18 cellular contexts compared by ENCODE assay signal in genomic region chr19:49792829-49793560, GRCh38. TPM values are rescaled to one million over a fixed set of nuclear protein-coding genes. Genes with fewer than 3 reads are reported as not detected.
DNase-seq lines count a peak whose midpoint lies in the region; ATAC-seq and TF ChIP-seq lines count a peak whose summit lies in the region.
"Had no signal": no experiment of that assay in that cellular context is flagged by ENCODE, and none has a peak within 500 bp of the region (broad histone marks: within the 10 kb centered on the region; RNA-seq: fewer than 3 reads in every experiment).

No MANE protein-coding gene starts in this region.

- DNase-seq in stimulated activated naive CD8-positive, alpha-beta T cell treated with anti-CD3 and anti-CD28 coated beads, Interleukin-15, Interleukin-2, amounts not matched to agents 100 U/mL and 50 U/mL, for 24 hours = no peak
- DNase-seq in adrenal gland (peak in 2 of 7 donors; percentile 29 to 47), memory B cell (ENCODE audit: low spot score in 2 of 2) (no peak), vagina (ENCODE audit: extremely low spot score in 2 of 2) (no peak), NCI-H526 treated with DMSO at 0.1 percent for 48 hours (lab: John Stamatoyannopoulos, UW) (no peak), sigmoid colon (no peak)
- DNase-seq: C1 segment of cervical spinal cord, NCI-H1092 treated with DMSO at 0.1 percent for 48 hours, NCI-H187 treated with DMSO at 0.1 percent for 48 hours, SHP77, T-helper 9 cell had no signal

- no peak for TF ChIP-seq EP300 in sigmoid colon (IDR thresholded peaks at IDR 0.05)

- H3K27me3 Mint-ChIP-seq in stimulated activated naive CD8-positive, alpha-beta T cell treated with anti-CD3 and anti-CD28 coated beads, Interleukin-15, Interleukin-2, amounts not matched to agents 100 ng/mL and 50 ng/mL, for 24 hours = no peaks in the 10 kb centered on the region
- H3K27me3 Mint-ChIP-seq in memory B cell = no peaks in the 10 kb centered on the region

- peaks cover 0 to 73% of the 10 kb centered on the region in 2 donors for H3K36me3 ChIP-seq in adrenal gland (replicated peaks in 1 of 2)
- H3K36me3 ChIP-seq in vagina = peaks cover 4 to 64% of the 10 kb centered on the region in 2 donors
- peaks cover 28 to 78% (median 52%) of the 10 kb centered on the region in 4 donors for H3K36me3 ChIP-seq in sigmoid colon

- WGBS in adrenal gland, 4 donors = 68 to 74% (median 71%) methylated on average over 21 to 22 of the region's 22 CpGs
- WGBS in sigmoid colon, 2 donors = 92 to 94% methylated on average over 22 of the region's 22 CpGs

- peak overlapping the region; percentile 85 for H3K27ac Mint-ChIP-seq in stimulated activated naive CD8-positive, alpha-beta T cell treated with anti-CD3 and anti-CD28 coated beads, Interleukin-15, Interleukin-2, amounts not matched to agents 100 ng/mL and 50 ng/mL, for 24 hours
- peak overlapping the region; percentile 45 for H3K27ac Mint-ChIP-seq in memory B cell

- no peak for TF ChIP-seq CTCF in adrenal gland (IDR thresholded peaks at IDR 0.05)
- no peak for TF ChIP-seq CTCF in vagina (IDR thresholded peaks at IDR 0.05)
- no peak for TF ChIP-seq CTCF in sigmoid colon (IDR thresholded peaks at IDR 0.05)

- H3K4me1 ChIP-seq in adrenal gland (replicated peaks in 1 of 2) (peaks cover 17 to 21% of the 10 kb centered on the region in 2 donors), vagina (peaks cover 24% of the 10 kb centered on the region), sigmoid colon (no peaks in the 10 kb centered on the region)
- H3K4me1 ChIP-seq: HAP-1 had no signal

- H3K27ac ChIP-seq in adrenal gland (peak overlapping the region in 4 of 5 donors; percentile 40 to 90 (median 86)), vagina (peak overlapping the region; percentile 74), sigmoid colon (no peak overlapping the region)
- H3K27ac ChIP-seq: thoracic aorta had no signal

- H3K27me3 ChIP-seq in adrenal gland = no peaks in the 10 kb centered on the region
- no peaks in the 10 kb centered on the region for H3K27me3 ChIP-seq in vagina
- H3K27me3 ChIP-seq in sigmoid colon = no peaks in the 10 kb centered on the region

- peaks cover 44% of the 10 kb centered on the region for H3K36me3 Mint-ChIP-seq in stimulated activated naive CD8-positive, alpha-beta T cell treated with anti-CD3 and anti-CD28 coated beads, Interleukin-15, Interleukin-2, amounts not matched to agents 100 ng/mL and 50 ng/mL, for 24 hours (ENCODE audit: low read depth)
- H3K36me3 Mint-ChIP-seq in memory B cell = peaks cover 40% of the 10 kb centered on the region

- intact Hi-C loops in adrenal gland (cut with DNase I) (no loop called here), vagina (cut with DNase I) (no loop called here), sigmoid colon (cut with DNase I) (no loop called here)

- TF ChIP-seq POLR2A in adrenal gland (IDR thresholded peaks at IDR 0.05) = no peak
- TF ChIP-seq POLR2A in vagina (IDR thresholded peaks at IDR 0.05) = no peak
- no peak for TF ChIP-seq POLR2A in sigmoid colon (IDR thresholded peaks at IDR 0.05)

- H3K9me3 ChIP-seq in adrenal gland (replicated peaks in 1 of 3) (no peaks in the 10 kb centered on the region), vagina (no peaks in the 10 kb centered on the region), sigmoid colon (no peaks in the 10 kb centered on the region)
- H3K9me3 ChIP-seq: HAP-1, thoracic aorta had no signal

- H3K4me1 Mint-ChIP-seq in stimulated activated naive CD8-positive, alpha-beta T cell treated with anti-CD3 and anti-CD28 coated beads, Interleukin-15, Interleukin-2, amounts not matched to agents 100 ng/mL and 50 ng/mL, for 24 hours (ENCODE audit: low read depth) = peaks cover 6% of the 10 kb centered on the region
- peaks cover 10% of the 10 kb centered on the region for H3K4me1 Mint-ChIP-seq in memory B cell

- H3K4me3 Mint-ChIP-seq in stimulated activated naive CD8-positive, alpha-beta T cell treated with anti-CD3 and anti-CD28 coated beads, Interleukin-15, Interleukin-2, amounts not matched to agents 100 ng/mL and 50 ng/mL, for 24 hours = no peak overlapping the region
- no peak overlapping the region for H3K4me3 Mint-ChIP-seq in memory B cell

- no peaks in the 10 kb centered on the region for H3K9me3 Mint-ChIP-seq in stimulated activated naive CD8-positive, alpha-beta T cell treated with anti-CD3 and anti-CD28 coated beads, Interleukin-15, Interleukin-2, amounts not matched to agents 100 ng/mL and 50 ng/mL, for 24 hours
- H3K9me3 Mint-ChIP-seq in memory B cell = no peaks in the 10 kb centered on the region

- H3K4me3 ChIP-seq in adrenal gland (no peak overlapping the region), vagina (no peak overlapping the region), sigmoid colon (no peak overlapping the region)
- H3K4me3 ChIP-seq: HAP-1, thoracic aorta had no signal

- ATAC-seq in stimulated activated naive CD8-positive, alpha-beta T cell treated with anti-CD3 and anti-CD28 coated beads, Interleukin-15, Interleukin-2, amounts not matched to agents 100 U/mL and 50 U/mL, for 24 hours = no peak
- ATAC-seq in memory B cell (ENCODE audit: low read depth) = no peak
- no peak for ATAC-seq in GM21526 (IDR thresholded peaks at IDR 0.05; ENCODE audit: low FRiP score, unreplicated experiment)

RNA-seq across cellular contexts. Expression of gene FUZ, which starts 20.1 kb away (rescaled TPM):
- total RNA-seq in adrenal gland (10 to 100 TPM; 22.0 to 72.5 (median 45.7) TPM), vagina (11.5 TPM), sigmoid colon (10 to 100 TPM; 21.0 to 32.9 (median 23.1) TPM)
- polyA plus RNA-seq in adrenal gland (10 to 100 TPM in 2 of 3 donors, 1 to 10 TPM in 1; 7.6 to 62.0 (median 47.7) TPM), sigmoid colon (10 to 100 TPM in 2 of 3 donors, 1 to 10 TPM in 1; 7.4 to 17.4 (median 16.3) TPM)

RNA-seq across cellular contexts. Expression of gene MED25, which starts 25.1 kb away (rescaled TPM):
- total RNA-seq in adrenal gland (100 to 1,000 TPM in 5 of 8 donors, 10 to 100 TPM in 3; 78.3 to 211 (median 107) TPM), vagina (25.0 TPM), sigmoid colon (10 to 100 TPM; 17.8 to 45.4 (median 22.4) TPM)
- polyA plus RNA-seq in adrenal gland (100 to 1,000 TPM in 2 of 3 donors, 10 to 100 TPM in 1; 71.2 to 457 (median 299) TPM), sigmoid colon (10 to 100 TPM; 18.0 to 43.5 (median 30.1) TPM)

RNA-seq across cellular contexts. Expression of gene AP2A1, which starts 26.2 kb away (rescaled TPM):
- total RNA-seq in adrenal gland = 100 to 1,000 TPM; 199 to 455 (median 265) TPM
- polyA plus RNA-seq in adrenal gland = 100 to 1,000 TPM in 1 of 3 donors, 10 to 100 TPM in 2; 71.5 to 131 (median 90.3) TPM
- 80.8 TPM for total RNA-seq in vagina
- 10 to 100 TPM; 48.5 to 81.1 (median 52.0) TPM for total RNA-seq in sigmoid colon
- polyA plus RNA-seq in sigmoid colon = 10 to 100 TPM; 33.0 to 77.4 (median 40.9) TPM

RNA-seq across cellular contexts. Expression of gene TSKS, which starts 29.9 kb away (rescaled TPM):
- total RNA-seq in adrenal gland (under 1 TPM in 4 of 8 donors, not detected in 4; 0.14 to 0.47 (median 0.35) TPM), vagina (1.2 TPM), sigmoid colon (under 1 TPM in 1 of 4 donors, not detected in 3; 0.83 TPM)
- polyA plus RNA-seq in adrenal gland (1 to 10 TPM in 1 of 3 donors, under 1 TPM in 1, not detected in 1; 0.94 to 1.7 TPM), sigmoid colon (1 to 10 TPM in 1 of 3 donors, under 1 TPM in 1, not detected in 1; 0.36 to 1.2 TPM)
- total RNA-seq: bronchial epithelial cell, pulmonary artery endothelial cell, thoracic aorta had no signal
- polyA plus RNA-seq: AG04450 had no signal

RNA-seq across cellular contexts. Expression of gene PTOV1, which starts 58.0 kb away (rescaled TPM):
- total RNA-seq in adrenal gland (100 to 1,000 TPM; 163 to 568 (median 275) TPM), vagina (109 TPM), sigmoid colon (100 to 1,000 TPM in 1 of 4 donors, 10 to 100 TPM in 3; 52.2 to 105 (median 68.1) TPM)
- polyA plus RNA-seq in adrenal gland (100 to 1,000 TPM in 2 of 3 donors, 10 to 100 TPM in 1; 78.7 to 620 (median 409) TPM), sigmoid colon (10 to 100 TPM; 54.8 to 79.7 (median 62.5) TPM)

Comparison
In these comparisons a context has a peak if more than half of its experiments do, and no peak if none do; other contexts are left out.
1. H3K27ac ChIP-seq: peak in adrenal gland (4 of 5) and vagina (single experiment); none in sigmoid colon (0 of 4).